7 cellular contexts compared by ENCODE assay signal in genomic region chr17:41249637-41250240, GRCh38. TPM values are rescaled to one million over a fixed set of nuclear protein-coding genes. Genes with fewer than 3 reads are reported as not detected.
"Had no signal": no experiment of that assay in that cellular context is flagged by ENCODE, and none has a peak within 500 bp of the region (broad histone marks: within the 10 kb centered on the region; RNA-seq: fewer than 3 reads in every experiment).

KRTAP9-4 (plus strand) TSS chr17:41249687; CDS start chr17:41249721, 34 bp downstream.

RNA-seq across cellular contexts. Expression of gene KRTAP9-4, which starts in this region (rescaled TPM):
- total RNA-seq: LHCN-M2, MCF 10A, Right ventricle myocardium superior, SJSA1, T-cell had no signal
- polyA plus RNA-seq: IgD-negative memory B cell, SK-N-SH had no signal
